Comparison of ENCODE assay signal across 12 cellular contexts in genomic region chr1:12181568-12181967, GRCh38. TPM values are rescaled to one million over a fixed set of nuclear protein-coding genes. Genes with fewer than 3 reads are reported as not detected.
A peak's percentile ranks its signal among the peaks of the same experiment; 100 is the strongest.
DNase-seq lines count a peak whose midpoint lies in the region; ATAC-seq and TF ChIP-seq lines count a peak whose summit lies in the region.
"Had no signal": no experiment of that assay in that cellular context is flagged by ENCODE, and none has a peak within 500 bp of the region (broad histone marks: within the 10 kb centered on the region; RNA-seq: fewer than 3 reads in every experiment).

No MANE protein-coding gene starts in this region.

- H3K4me3 ChIP-seq in CD8-positive, alpha-beta T cell (ENCODE audit: low read depth, low read length), result no peak overlapping the region
- H3K4me3 ChIP-seq: colonic mucosa had no signal

- CTCF ChIA-PET in CD8-positive, alpha-beta T cell (lab: Charles Lee), result interaction anchor here (1.3 to 13.7 kb wide), 2 partner anchors 57 to 64 kb away, joined by 4 to 155 read pairs; no protein-coding TSS in a partner anchor
- CTCF ChIA-PET in activated B cell treated with CpG ODN at 0.5 μM for 24 hours (lab: Charles Lee), result interaction anchor here (3.2 kb wide), 1 partner anchor 56 kb away, joined by 49 read pairs; no protein-coding TSS in a partner anchor

- TF ChIP-seq CTCF in CD8-positive, alpha-beta T cell (IDR thresholded peaks at IDR 0.05), result no peak
- TF ChIP-seq CTCF in activated B cell treated with CpG ODN at 0.5 μM for 24 hours (IDR thresholded peaks at IDR 0.05), result no peak

- H3K27me3 Mint-ChIP-seq in CD8-positive, alpha-beta T cell (ENCODE audit: low read depth), result no peaks in the 10 kb centered on the region
- no peaks in the 10 kb centered on the region for H3K27me3 Mint-ChIP-seq in activated B cell treated with CpG ODN at 0.5 μM for 24 hours
- H3K27me3 Mint-ChIP-seq in immature natural killer cell (ENCODE audit: low read depth in 3 of 3), result peaks cover 13 to 38% (median 26%) of the 10 kb centered on the region in 3 donors
- H3K27me3 Mint-ChIP-seq in stimulated activated memory B cell treated with anti-CD40 and anti-IgM and Interleukin-4, amounts not matched to agents 10 μg/mL and 1 μg/mL and 100 μg/mL, for 72 hours, result no peaks in the 10 kb centered on the region

- H3K36me3 Mint-ChIP-seq in CD8-positive, alpha-beta T cell, result no peaks in the 10 kb centered on the region
- H3K36me3 Mint-ChIP-seq in activated B cell treated with CpG ODN at 0.5 μM for 24 hours (ENCODE audit: low read depth) (peaks cover 40% of the 10 kb centered on the region), immature natural killer cell (no peaks in the 10 kb centered on the region)
- H3K36me3 Mint-ChIP-seq in stimulated activated memory B cell treated with anti-CD40 and anti-IgM and Interleukin-4, amounts not matched to agents 10 μg/mL and 1 μg/mL and 100 μg/mL, for 72 hours, result peaks cover 34% of the 10 kb centered on the region

- no peaks in the 10 kb centered on the region for H3K9me3 Mint-ChIP-seq in CD8-positive, alpha-beta T cell
- H3K9me3 Mint-ChIP-seq in activated B cell treated with CpG ODN at 0.5 μM for 24 hours (no peaks in the 10 kb centered on the region), immature natural killer cell (no peaks in the 10 kb centered on the region)
- no peaks in the 10 kb centered on the region for H3K9me3 Mint-ChIP-seq in stimulated activated memory B cell treated with anti-CD40 and anti-IgM and Interleukin-4, amounts not matched to agents 10 μg/mL and 1 μg/mL and 100 μg/mL, for 72 hours

- no peak overlapping the region for H3K27ac ChIP-seq in CD8-positive, alpha-beta T cell (ENCODE audit: low read depth, low read length)
- H3K27ac ChIP-seq: parathyroid adenoma had no signal

- no peaks in the 10 kb centered on the region for H3K36me3 ChIP-seq in CD8-positive, alpha-beta T cell (ENCODE audit: insufficient read depth, low read length)
- H3K36me3 ChIP-seq: colonic mucosa had no signal

- POLR2A ChIA-PET in CD8-positive, alpha-beta T cell (lab: Charles Lee), result no interaction called here
- POLR2A ChIA-PET in activated B cell treated with CpG ODN at 0.5 μM for 24 hours (lab: Charles Lee), result interaction anchor here (1.3 to 2.7 kb wide), 2 partner anchors 12 to 33 kb away, joined by 5 to 15 read pairs; no protein-coding TSS in a partner anchor

- no peaks in the 10 kb centered on the region for H3K9me3 ChIP-seq in CD8-positive, alpha-beta T cell (ENCODE audit: low read length)
- H3K9me3 ChIP-seq: colonic mucosa had no signal

- intact Hi-C loops in CD8-positive, alpha-beta T cell (cut with DNase I, micrococcal nuclease), result loop anchor here in 1 of 2 experiments (2.0 to 5.0 kb wide), 2 partner anchors 13 to 44 kb away; no protein-coding TSS in a partner anchor
- intact Hi-C loops in activated B cell treated with CpG ODN at 0.5 μM for 24 hours (cut with micrococcal nuclease), result loop anchor here (5.0 kb wide), 1 partner anchor 39 kb away; no protein-coding TSS in a partner anchor

- H3K27ac Mint-ChIP-seq in CD8-positive, alpha-beta T cell, result peak overlapping the region; percentile 45
- H3K27ac Mint-ChIP-seq in activated B cell treated with CpG ODN at 0.5 μM for 24 hours (peak overlapping the region; percentile 41), immature natural killer cell (peak overlapping the region; percentile 99 to 100 (median 100))
- peak overlapping the region; percentile 85 for H3K27ac Mint-ChIP-seq in stimulated activated memory B cell treated with anti-CD40 and anti-IgM and Interleukin-4, amounts not matched to agents 10 μg/mL and 1 μg/mL and 100 μg/mL, for 72 hours

- ATAC-seq in CD8-positive, alpha-beta T cell, result no peak
- ATAC-seq in activated B cell treated with CpG ODN at 0.5 μM for 24 hours (ENCODE audit: low read depth), result no peak
- ATAC-seq in stimulated activated memory B cell treated with anti-CD40 and anti-IgM and Interleukin-4, amounts not matched to agents 10 μg/mL and 1 μg/mL and 100 μg/mL, for 72 hours, result no peak

- DNase-seq in CD8-positive, alpha-beta T cell, result no peak
- DNase-seq in activated B cell treated with CpG ODN at 0.5 μM for 24 hours (no peak), immature natural killer cell (no peak), AG20443 (ENCODE audit: low spot score) (no peak), GOT3 (lab: John Stamatoyannopoulos, UW) (no peak), COLO668 (lab: John Stamatoyannopoulos, UW; ENCODE audit: unreplicated experiment) (no peak)
- DNase-seq: colonic mucosa, NCI-H1930, NCI-H82, SHP77 had no signal

- peaks cover 44% of the 10 kb centered on the region for H3K4me1 ChIP-seq in CD8-positive, alpha-beta T cell (ENCODE audit: insufficient read depth, low read length)
- H3K4me1 ChIP-seq: parathyroid adenoma had no signal

- no peak overlapping the region for H3K4me3 Mint-ChIP-seq in CD8-positive, alpha-beta T cell
- H3K4me3 Mint-ChIP-seq in activated B cell treated with CpG ODN at 0.5 μM for 24 hours (no peak overlapping the region), immature natural killer cell (no peak overlapping the region)
- no peak overlapping the region for H3K4me3 Mint-ChIP-seq in stimulated activated memory B cell treated with anti-CD40 and anti-IgM and Interleukin-4, amounts not matched to agents 10 μg/mL and 1 μg/mL and 100 μg/mL, for 72 hours

- peaks cover 65% of the 10 kb centered on the region for H3K4me1 Mint-ChIP-seq in CD8-positive, alpha-beta T cell (ENCODE audit: low read depth)
- H3K4me1 Mint-ChIP-seq in activated B cell treated with CpG ODN at 0.5 μM for 24 hours (peaks cover 84% of the 10 kb centered on the region), immature natural killer cell (peaks cover 96 to 98% of the 10 kb centered on the region in 2 donors)
- peaks cover 95% of the 10 kb centered on the region for H3K4me1 Mint-ChIP-seq in stimulated activated memory B cell treated with anti-CD40 and anti-IgM and Interleukin-4, amounts not matched to agents 10 μg/mL and 1 μg/mL and 100 μg/mL, for 72 hours

- H3K27me3 ChIP-seq in CD8-positive, alpha-beta T cell (ENCODE audit: insufficient read depth, low read length), result no peaks in the 10 kb centered on the region
- H3K27me3 ChIP-seq: colonic mucosa had no signal

RNA-seq across cellular contexts. Expression of gene TNFRSF1B, which starts 14.8 kb away (rescaled TPM):
- 100 to 1,000 TPM in 1 of 2 experiments, 10 to 100 TPM in 1; 82.6 to 100 TPM for total RNA-seq in CD8-positive, alpha-beta T cell
- 89.0 and 98.6 TPM in 2 replicates for total RNA-seq in activated B cell treated with CpG ODN at 0.5 μM for 24 hours
- 100 to 1,000 TPM; 162 to 269 (median 165) TPM for polyA plus RNA-seq in immature natural killer cell

RNA-seq across cellular contexts. Expression of gene VPS13D, which starts 48.3 kb away (rescaled TPM):
- total RNA-seq in CD8-positive, alpha-beta T cell, result 10 to 100 TPM; 55.8 to 58.7 TPM
- total RNA-seq in activated B cell treated with CpG ODN at 0.5 μM for 24 hours, result 52.6 and 64.5 TPM in 2 replicates
- polyA plus RNA-seq in immature natural killer cell, result 1 to 10 TPM; 4.2 to 9.9 (median 6.6) TPM

Comparison
In these comparisons a context has a peak if more than half of its experiments do, and no peak if none do; other contexts are left out.
1. H3K27ac Mint-ChIP-seq: peak in every context shown above with its lines; median percentile 100 in immature natural killer cell; 85 in stimulated activated memory B cell treated with anti-CD40 and anti-IgM and Interleukin-4, amounts not matched to agents 10 μg/mL and 1 μg/mL and 100 μg/mL, for 72 hours; 45 in CD8-positive, alpha-beta T cell; 41 in activated B cell treated with CpG ODN at 0.5 μM for 24 hours.